Comparison of ENCODE assay signal across 17 cellular contexts in the genomic region with DNA sequence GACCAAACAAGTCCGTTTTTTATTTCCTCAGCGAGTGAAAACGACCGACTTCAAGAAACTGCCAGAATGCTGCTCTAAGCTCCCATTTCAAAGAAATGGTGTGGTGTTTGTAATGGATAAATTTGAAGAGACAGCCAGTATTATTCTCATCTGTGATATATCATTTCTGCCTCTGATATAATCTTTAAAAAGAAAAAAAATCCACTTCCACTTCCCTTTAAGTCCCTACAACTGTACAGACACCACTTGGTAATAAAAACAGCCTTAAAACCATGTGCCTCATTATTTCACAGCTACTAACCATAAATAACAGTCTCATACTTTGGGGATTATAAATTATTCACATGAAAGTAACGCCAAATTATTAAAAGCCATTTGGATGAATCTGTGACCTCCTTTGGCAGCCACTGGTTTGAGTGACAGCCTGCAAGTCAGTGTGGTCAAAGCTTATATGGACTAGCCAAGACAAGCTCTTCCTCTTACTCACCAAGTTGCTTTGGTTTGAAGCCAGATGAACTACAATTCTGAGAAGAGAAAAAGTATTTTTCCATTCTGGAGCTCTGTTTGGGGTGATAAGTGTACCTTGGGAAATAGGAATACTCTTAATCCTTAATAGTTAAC.
DNase-seq lines count a peak whose midpoint lies in the region; ATAC-seq and TF ChIP-seq lines count a peak whose summit lies in the region.
"Had no signal": no experiment of that assay in that cellular context is flagged by ENCODE, and none has a peak within 500 bp of the region (broad histone marks: within the 10 kb centered on the region; RNA-seq: fewer than 3 reads in every experiment).

No MANE protein-coding gene starts in this region.

- no peak overlapping the region for H3K27ac Mint-ChIP-seq in naive thymus-derived CD8-positive, alpha-beta T cell
- H3K27ac Mint-ChIP-seq: activated naive CD4-positive, alpha-beta T cell treated with anti-CD3 and anti-CD28 coated beads, Interleukin-2, amount 10 ng/mL, durations not matched to agents 7 days and 5 days; CD4-positive, alpha-beta T cell; stimulated activated naive CD8-positive, alpha-beta T cell treated with anti-CD3 and anti-CD28 coated beads, Interleukin-15, Interleukin-2, amounts not matched to agents 100 ng/mL and 50 ng/mL, for 24 hours had no signal

- TF ChIP-seq CTCF in astrocyte of the spinal cord (IDR thresholded peaks at IDR 0.05; ENCODE audit: low read depth, low read length), result no peak

- no peak overlapping the region for H2AK5ac ChIP-seq in neuronal stem cell (ENCODE audit: low read depth, low read length)

- POLR2A ChIA-PET in naive thymus-derived CD8-positive, alpha-beta T cell (lab: Charles Lee), result no interaction called here

- no peak overlapping the region for H4K8ac ChIP-seq in neuronal stem cell (ENCODE audit: low read depth, low read length)

- no peak overlapping the region for H3K4me3 Mint-ChIP-seq in naive thymus-derived CD8-positive, alpha-beta T cell
- H3K4me3 Mint-ChIP-seq: activated naive CD4-positive, alpha-beta T cell treated with anti-CD3 and anti-CD28 coated beads, Interleukin-2, amount 10 ng/mL, durations not matched to agents 7 days and 5 days; CD4-positive, alpha-beta T cell; neural crest cell; stimulated activated naive CD8-positive, alpha-beta T cell treated with anti-CD3 and anti-CD28 coated beads, Interleukin-15, Interleukin-2, amounts not matched to agents 100 ng/mL and 50 ng/mL, for 24 hours had no signal

- no peak overlapping the region for H3K4ac ChIP-seq in neuronal stem cell (ENCODE audit: low read length)

- no peaks in the 10 kb centered on the region for H3K36me3 Mint-ChIP-seq in naive thymus-derived CD8-positive, alpha-beta T cell
- H3K36me3 Mint-ChIP-seq: activated naive CD4-positive, alpha-beta T cell treated with anti-CD3 and anti-CD28 coated beads, Interleukin-2, amount 10 ng/mL, durations not matched to agents 7 days and 5 days had no signal

- H3K23ac ChIP-seq in neuronal stem cell (ENCODE audit: low read depth, low read length, poor library complexity), result no peak overlapping the region

- no peaks in the 10 kb centered on the region for H3K79me1 ChIP-seq in neuronal stem cell (ENCODE audit: low read depth, low read length)

- no peak overlapping the region for H3K4me3 ChIP-seq in astrocyte of the spinal cord (ENCODE audit: low read depth, low read length)
- H3K4me3 ChIP-seq in neuronal stem cell (ENCODE audit: low read length in 2 of 2), result no peak overlapping the region
- H3K4me3 ChIP-seq: lower lobe of right lung, sigmoid colon had no signal

- no peak overlapping the region for H2BK120ac ChIP-seq in neuronal stem cell (ENCODE audit: low read depth, low read length)

- H3K9ac ChIP-seq in neuronal stem cell (ENCODE audit: low read depth, low read length, poor library complexity), result no peak overlapping the region

- H2BK5ac ChIP-seq in neuronal stem cell (ENCODE audit: low read length), result no peak overlapping the region

- H3K9me3 Mint-ChIP-seq in naive thymus-derived CD8-positive, alpha-beta T cell, result peaks cover 0 to 2% (median 0%) of the 10 kb centered on the region in 9 donors
- H3K9me3 Mint-ChIP-seq: activated naive CD4-positive, alpha-beta T cell treated with anti-CD3 and anti-CD28 coated beads, Interleukin-2, amount 10 ng/mL, durations not matched to agents 7 days and 5 days; CD4-positive, alpha-beta T cell; neural crest cell; stimulated activated naive CD8-positive, alpha-beta T cell treated with anti-CD3 and anti-CD28 coated beads, Interleukin-15, Interleukin-2, amounts not matched to agents 100 ng/mL and 50 ng/mL, for 24 hours had no signal

- no peak overlapping the region for H3K27ac ChIP-seq in neuronal stem cell (replicated peaks; ENCODE audit: low read length)
- H3K27ac ChIP-seq: lower lobe of right lung, sigmoid colon had no signal

- H4K91ac ChIP-seq in neuronal stem cell (ENCODE audit: low read depth, low read length, poor library complexity), result no peak overlapping the region

- DNase-seq in GM04504 (ENCODE audit: low read depth) (peak; percentile 28), NOMO-1 (lab: John Stamatoyannopoulos, UW; ENCODE audit: unreplicated experiment in 2 of 2) (peak; percentile 43 to 89), astrocyte of the spinal cord (ENCODE audit: low read depth, low spot score) (peak; percentile 22), myocyte (ENCODE audit: low read depth) (peak; percentile 38), neuronal stem cell (ENCODE audit: low spot score) (no peak), NCI-H128 (lab: John Stamatoyannopoulos, UW; ENCODE audit: unreplicated experiment) (no peak)
- DNase-seq in stimulated activated CD4-positive, alpha-beta T cell treated with anti-CD3 and anti-CD28 coated beads, Interleukin-4, amount 100 ng/mL, for 4 hours, result no peak
- no peak for DNase-seq in naive thymus-derived CD8-positive, alpha-beta T cell
- DNase-seq: activated naive CD4-positive, alpha-beta T cell treated with anti-CD3 and anti-CD28 coated beads, Interleukin-2, amount 10 ng/mL, durations not matched to agents 7 days and 5 days; CD4-positive, alpha-beta T cell; lower lobe of right lung; NCI-H1694 treated with DMSO at 0.1 percent for 48 hours; NCI-H69; SIG-M5; sigmoid colon had no signal

- H3K36me3 ChIP-seq in neuronal stem cell (replicated peaks in 1 of 2; ENCODE audit: control insufficient read depth in 2 of 2, insufficient read depth in 2 of 2, low read length in 2 of 2), result no peaks in the 10 kb centered on the region
- H3K36me3 ChIP-seq: lower lobe of right lung, sigmoid colon had no signal

- in situ Hi-C loops in astrocyte of the spinal cord (cut with HindIII; ENCODE audit: low sequenced_read_pairs), result no loop called here

- H3K4me1 ChIP-seq in neuronal stem cell (ENCODE audit: control insufficient read depth in 2 of 2, insufficient read depth in 1 of 2, low read depth in 1 of 2, low read length in 2 of 2), result no peaks in the 10 kb centered on the region
- H3K4me1 ChIP-seq: lower lobe of right lung, sigmoid colon had no signal

- no CpG with 5 or more reads among the region's 5 CpGs for WGBS in neuronal stem cell (ENCODE audit: extremely low coverage in 2 of 2, insufficient read length in 2 of 2, insufficient replicate concordance in 1 of 2), 2 donors

- H3K4me1 Mint-ChIP-seq in naive thymus-derived CD8-positive, alpha-beta T cell, result no peaks in the 10 kb centered on the region
- H3K4me1 Mint-ChIP-seq: activated naive CD4-positive, alpha-beta T cell treated with anti-CD3 and anti-CD28 coated beads, Interleukin-2, amount 10 ng/mL, durations not matched to agents 7 days and 5 days; neural crest cell had no signal

- H3K9me3 ChIP-seq in neuronal stem cell (replicated peaks in 1 of 2; ENCODE audit: control insufficient read depth in 2 of 2, insufficient read depth in 1 of 2, low read depth in 1 of 2, low read length in 2 of 2), result no peaks in the 10 kb centered on the region
- H3K9me3 ChIP-seq: lower lobe of right lung, sigmoid colon had no signal

- H3K4me2 ChIP-seq in neuronal stem cell (ENCODE audit: insufficient read depth, low read length, poor library complexity, severe bottlenecking), result no peak overlapping the region

- no peak overlapping the region for H2BK12ac ChIP-seq in neuronal stem cell (ENCODE audit: low read length)

- no peaks in the 10 kb centered on the region for H3K27me3 ChIP-seq in neuronal stem cell (ENCODE audit: control insufficient read depth in 3 of 3, insufficient read depth in 3 of 3, low read depth in 1 of 3, low read length in 3 of 3)
- H3K27me3 ChIP-seq: sigmoid colon had no signal

- H3K27me3 Mint-ChIP-seq in naive thymus-derived CD8-positive, alpha-beta T cell, result peaks cover 0 to 10% (median 2%) of the 10 kb centered on the region in 5 donors
- H3K27me3 Mint-ChIP-seq: activated naive CD4-positive, alpha-beta T cell treated with anti-CD3 and anti-CD28 coated beads, Interleukin-2, amount 10 ng/mL, durations not matched to agents 7 days and 5 days; stimulated activated naive CD8-positive, alpha-beta T cell treated with anti-CD3 and anti-CD28 coated beads, Interleukin-15, Interleukin-2, amounts not matched to agents 100 ng/mL and 50 ng/mL, for 24 hours had no signal

- H3K18ac ChIP-seq in neuronal stem cell (ENCODE audit: low read length), result no peak overlapping the region

- H3K14ac ChIP-seq in neuronal stem cell (ENCODE audit: low read length), result no peak overlapping the region

- H2BK15ac ChIP-seq in neuronal stem cell (ENCODE audit: low read length), result no peak overlapping the region

- no peak for ATAC-seq in naive thymus-derived CD8-positive, alpha-beta T cell
- ATAC-seq: lower lobe of right lung had no signal

- H2AFZ ChIP-seq in neuronal stem cell (ENCODE audit: low read length), result no peak overlapping the region

Comparison
In these comparisons a context has a peak if more than half of its experiments do, and no peak if none do; other contexts are left out.
1. DNase-seq: peak in GM04504 (single experiment), NOMO-1 (2 of 2), astrocyte of the spinal cord (single experiment) and myocyte (single experiment); none in neuronal stem cell (single experiment), NCI-H128 (single experiment), stimulated activated CD4-positive, alpha-beta T cell treated with anti-CD3 and anti-CD28 coated beads, Interleukin-4, amount 100 ng/mL, for 4 hours (0 of 2) and naive thymus-derived CD8-positive, alpha-beta T cell (0 of 10).